Comparison of ENCODE assay signal across 8 cellular contexts in the genomic region with DNA sequence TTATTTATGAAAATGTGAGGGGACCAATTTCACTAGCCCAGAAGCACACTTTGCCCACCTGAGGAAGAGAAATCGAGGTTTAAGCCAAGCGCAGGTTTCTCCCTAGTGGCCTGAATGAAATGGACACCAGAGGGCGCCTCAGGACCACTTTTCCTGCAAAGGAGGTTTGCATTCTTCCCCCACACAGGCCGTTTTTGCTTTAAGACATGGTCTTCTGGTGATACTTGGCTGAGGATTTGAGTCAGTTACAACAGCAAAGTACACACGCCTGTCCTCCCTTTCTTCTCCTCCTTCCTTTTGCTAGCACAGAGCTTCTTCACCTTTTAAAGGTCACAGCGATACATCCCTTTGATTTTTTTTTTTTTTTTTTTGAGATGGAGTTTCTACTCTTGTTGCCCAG. TPM values are rescaled to one million over a fixed set of nuclear protein-coding genes. Genes with fewer than 3 reads are reported as not detected.
DNase-seq lines count a peak whose midpoint lies in the region; ATAC-seq and TF ChIP-seq lines count a peak whose summit lies in the region.

No MANE protein-coding gene starts in this region.

- no peak overlapping the region for H3K27ac Mint-ChIP-seq in CD8-positive, alpha-beta T cell

- TF ChIP-seq CTCF in CD8-positive, alpha-beta T cell (IDR thresholded peaks at IDR 0.05) = peak; percentile 88

- H3K9me3 ChIP-seq in CD8-positive, alpha-beta T cell (ENCODE audit: low read length) = no peaks in the 10 kb centered on the region

- no peaks in the 10 kb centered on the region for H3K9me3 Mint-ChIP-seq in CD8-positive, alpha-beta T cell

- peaks cover 5% of the 10 kb centered on the region for H3K27me3 Mint-ChIP-seq in CD8-positive, alpha-beta T cell (ENCODE audit: low read depth)

- peak; percentile 57 for ATAC-seq in CD8-positive, alpha-beta T cell
- no peak for ATAC-seq in HG02571 (IDR thresholded peaks at IDR 0.05; ENCODE audit: unreplicated experiment)

- H3K27me3 ChIP-seq in CD8-positive, alpha-beta T cell (ENCODE audit: insufficient read depth, low read length) = no peaks in the 10 kb centered on the region

- DNase-seq in CD8-positive, alpha-beta T cell = peak; percentile 67 to 88 (median 75)
- peak; percentile 47 for DNase-seq in HS-5 (ENCODE audit: low read depth)
- DNase-seq in NOMO-1 treated with DMSO at 0.1 percent for 48 hours (lab: John Stamatoyannopoulos, UW; ENCODE audit: unreplicated experiment) = peak; percentile 57
- peak; percentile 60 for DNase-seq in activated CD8-positive, alpha-beta memory T cell treated with anti-CD3 and anti-CD28 coated beads, Interleukin-2, amount 50 U/mL, for 1 hour (ENCODE audit: extremely low read depth)
- peak; percentile 86 for DNase-seq in epidermal melanocyte (ENCODE audit: insufficient read length, low spot score)
- peak; percentile 85 for DNase-seq in myocyte (ENCODE audit: low read depth)
- peak; percentile 92 for DNase-seq in stimulated activated CD8-positive, alpha-beta memory T cell treated with anti-CD3 and anti-CD28 coated beads, Interleukin-4, amount 100 ng/mL, for 48 hours

- no peaks in the 10 kb centered on the region for H3K4me1 ChIP-seq in CD8-positive, alpha-beta T cell (ENCODE audit: insufficient read depth, low read length)

- H3K27ac ChIP-seq in CD8-positive, alpha-beta T cell (ENCODE audit: low read depth, low read length) = no peak overlapping the region

- peaks cover 18% of the 10 kb centered on the region for H3K36me3 Mint-ChIP-seq in CD8-positive, alpha-beta T cell

- no peak overlapping the region for H3K4me3 Mint-ChIP-seq in CD8-positive, alpha-beta T cell

- no peak overlapping the region for H3K4me3 ChIP-seq in CD8-positive, alpha-beta T cell (ENCODE audit: low read depth, low read length)

- intact Hi-C loops in CD8-positive, alpha-beta T cell (cut with DNase I, micrococcal nuclease) = loop anchor here (1.0 to 10.0 kb wide), 5 partner anchors 234 to 714 kb away; a partner anchor contains a TSS

- CTCF ChIA-PET in CD8-positive, alpha-beta T cell (lab: Charles Lee) = interaction anchor here (0.6 to 11.6 kb wide), 20 partner anchors 8 to 577 kb away, joined by 3 to 120 read pairs (median 3); no protein-coding TSS in a partner anchor

- H3K36me3 ChIP-seq in CD8-positive, alpha-beta T cell (ENCODE audit: insufficient read depth, low read length) = no peaks in the 10 kb centered on the region

- POLR2A ChIA-PET in CD8-positive, alpha-beta T cell (lab: Charles Lee) = no interaction called here

- peaks cover 2% of the 10 kb centered on the region for H3K4me1 Mint-ChIP-seq in CD8-positive, alpha-beta T cell (ENCODE audit: low read depth)

RNA-seq across cellular contexts. Expression of a gene that starts 5.4 kb away (rescaled TPM):
- total RNA-seq in CD8-positive, alpha-beta T cell = not detected
- total RNA-seq in myocyte = not detected in 2 replicates
- polyA plus RNA-seq in myocyte (2012) = not detected

RNA-seq across cellular contexts. Expression of a gene that starts 35.9 kb away (rescaled TPM):
- total RNA-seq in CD8-positive, alpha-beta T cell = 10 to 100 TPM; 16.5 to 17.3 TPM
- total RNA-seq in myocyte = 10.6 and 12.5 TPM in 2 replicates
- polyA plus RNA-seq in myocyte (2012) = 5.0 TPM
